In genomic region chr10:75545333-75545732, GRCh38 we compare ENCODE assay signal across 21 cellular contexts.
"Had no signal": no experiment of that assay in that cellular context is flagged by ENCODE, and none has a peak within 500 bp of the region (broad histone marks: within the 10 kb centered on the region; RNA-seq: fewer than 3 reads in every experiment).

No MANE protein-coding gene starts in this region.

- H3K4me1 ChIP-seq: colonic mucosa, psoas muscle had no signal

- H3K36me3 Mint-ChIP-seq: immature natural killer cell, natural killer cell had no signal

- H3K9me3 Mint-ChIP-seq: dendritic cell treated with granulocyte-macrophage colony-stimulating factor and Interleukin-4, amounts not matched to agents 40 ng/mL and 50 ng/mL, for 4 days; natural killer cell; stimulated activated naive CD8-positive, alpha-beta T cell treated with anti-CD3 and anti-CD28 coated beads, Interleukin-15, amount 100 ng/mL, for 72 hours had no signal

- ATAC-seq: left colon; left ventricle myocardium superior; lower lobe of right lung; natural killer cell; psoas muscle; right cardiac atrium; stimulated activated naive CD8-positive, alpha-beta T cell treated with anti-CD3 and anti-CD28 coated beads, Interleukin-15, amount 100 ng/mL, for 72 hours had no signal

- H3K4me3 ChIP-seq: colonic mucosa, esophagus muscularis mucosa, lower lobe of right lung, psoas muscle, skin epidermis, thyroid gland, vagina had no signal

- H3K27me3 Mint-ChIP-seq: dendritic cell treated with granulocyte-macrophage colony-stimulating factor and Interleukin-4, amounts not matched to agents 40 ng/mL and 50 ng/mL, for 4 days had no signal

- H3K4me1 Mint-ChIP-seq: stimulated activated naive CD8-positive, alpha-beta T cell treated with anti-CD3 and anti-CD28 coated beads, Interleukin-15, amount 100 ng/mL, for 72 hours had no signal

- H3K4me3 Mint-ChIP-seq: dendritic cell treated with granulocyte-macrophage colony-stimulating factor and Interleukin-4, amounts not matched to agents 40 ng/mL and 50 ng/mL, for 4 days; immature natural killer cell; natural killer cell; stimulated activated naive CD8-positive, alpha-beta T cell treated with anti-CD3 and anti-CD28 coated beads, Interleukin-15, amount 100 ng/mL, for 72 hours had no signal

- H3K27me3 ChIP-seq: colonic mucosa, esophagus muscularis mucosa, thyroid gland, vagina had no signal

- H3K9me3 ChIP-seq: colonic mucosa, esophagus muscularis mucosa, lower lobe of right lung, psoas muscle, thyroid gland, vagina had no signal

- DNase-seq: colonic mucosa; effector CD8-positive, alpha-beta T cell; hypothalamus; immature natural killer cell; islet precursor cell; left colon; left ventricle myocardium superior; lower lobe of right lung; natural killer cell; psoas muscle; right cardiac atrium; stimulated activated CD4-positive, alpha-beta T cell treated with anti-CD3 and anti-CD28 coated beads, Interleukin-15, amount 100 ng/mL, for 24 hours; stimulated activated CD4-positive, alpha-beta T cell treated with anti-CD3 and anti-CD28 coated beads, Interleukin-2, amount 100 ng/mL, for 48 hours; stimulated activated naive CD4-positive, alpha-beta T cell; stimulated activated naive CD8-positive, alpha-beta T cell treated with anti-CD3 and anti-CD28 coated beads, Interleukin-15, amount 100 ng/mL, for 72 hours; trophoblast cell had no signal

- H3K27ac ChIP-seq: colonic mucosa, esophagus muscularis mucosa, lower lobe of right lung, psoas muscle, thyroid gland, vagina had no signal

- H3K27ac Mint-ChIP-seq: dendritic cell treated with granulocyte-macrophage colony-stimulating factor and Interleukin-4, amounts not matched to agents 40 ng/mL and 50 ng/mL, for 4 days; immature natural killer cell; natural killer cell; stimulated activated naive CD8-positive, alpha-beta T cell treated with anti-CD3 and anti-CD28 coated beads, Interleukin-15, amount 100 ng/mL, for 72 hours had no signal

- H3K36me3 ChIP-seq: colonic mucosa, esophagus muscularis mucosa, lower lobe of right lung, thyroid gland, vagina had no signal
